In the genomic region with DNA sequence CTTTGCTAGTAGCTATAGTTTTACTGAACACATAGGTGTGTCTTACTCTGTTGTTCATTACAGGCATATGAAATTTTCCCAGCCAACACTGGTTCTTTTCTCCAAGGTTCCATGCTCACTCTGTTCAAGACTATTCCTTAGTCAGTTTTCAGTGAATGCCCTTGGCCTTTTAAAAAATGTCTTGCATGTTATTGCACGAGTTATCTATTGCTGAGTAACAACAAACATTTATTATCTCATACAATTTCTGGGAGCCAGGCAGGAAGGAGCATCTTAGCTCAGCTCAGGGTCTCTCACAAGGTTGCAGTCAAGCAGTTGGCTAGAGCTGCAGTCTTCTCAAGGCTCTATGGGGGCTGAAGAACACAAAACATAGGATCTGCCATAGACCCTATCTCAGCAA, we compare ENCODE assay signal across 22 cellular contexts.
DNase-seq lines count a peak whose midpoint lies in the region; ATAC-seq, FAIRE-seq and TF ChIP-seq lines count a peak whose summit lies in the region.
"Had no signal": no experiment of that assay in that cellular context is flagged by ENCODE, and none has a peak within 500 bp of the region (broad histone marks: within the 10 kb centered on the region; RNA-seq: fewer than 3 reads in every experiment).

No MANE protein-coding gene starts in this region.

- no peak for DNase-seq in GM23338 (ENCODE audit: low spot score)
- DNase-seq in adrenal gland: peak in 3 of 7 donors; percentile 16 to 38 (median 23)
- peak; percentile 10 for DNase-seq in fibroblast of peridontal ligament (ENCODE audit: extremely low read depth)
- DNase-seq in osteocyte (ENCODE audit: extremely low spot score, unreplicated experiment): no peak
- no peak for DNase-seq in small intestine
- DNase-seq in NCI-H446 treated with DMSO at 0.1 percent for 48 hours (lab: John Stamatoyannopoulos, UW): no peak
- no peak for DNase-seq in NCI-H1436 treated with DMSO at 0.1 percent for 48 hours (lab: John Stamatoyannopoulos, UW)
- no peak for DNase-seq in coronary artery (ENCODE audit: low spot score)
- DNase-seq: ACHN, GF-D8, GM23248, HCEC 1CT, KBM-7, NCI-H187, NCI-H2107, NCI-H226, NCI-H524 treated with DMSO at 0.1 percent for 48 hours, RPMI8226, SHP77 treated with DMSO at 0.1 percent for 48 hours had no signal

- 20 to 43% (median 24%) methylated on average over 1 of the region's 1 CpG for WGBS in adrenal gland, 4 donors
- 29 to 53% (median 51%) methylated on average over 1 of the region's 1 CpG for WGBS in small intestine, 3 donors

- H3K27me3 ChIP-seq in GM23338 (ENCODE audit: insufficient read depth): no peaks in the 10 kb centered on the region
- H3K27me3 ChIP-seq in adrenal gland: no peaks in the 10 kb centered on the region
- no peaks in the 10 kb centered on the region for H3K27me3 ChIP-seq in small intestine (ENCODE audit: control insufficient read depth in 2 of 2, insufficient read depth in 2 of 2, low read length in 2 of 2)

- no peaks in the 10 kb centered on the region for H3F3A ChIP-seq in GM23338 (replicated peaks; ENCODE audit: low read depth)

- H3K4me1 Mint-ChIP-seq in GM23338: peaks cover 4% of the 10 kb centered on the region; the same call in 1 of the 3 replicates
- peaks cover 34% of the 10 kb centered on the region for H3K4me1 Mint-ChIP-seq in osteocyte (ENCODE audit: unreplicated experiment)
- H3K4me1 Mint-ChIP-seq: CD14-positive monocyte had no signal

- H3K9me3 Mint-ChIP-seq in GM23338 (no peaks in the 10 kb centered on the region), osteocyte (ENCODE audit: unreplicated experiment) (no peaks in the 10 kb centered on the region)

- H3K36me3 Mint-ChIP-seq in GM23338 (ENCODE audit: low read depth) (no peaks in the 10 kb centered on the region), osteocyte (ENCODE audit: unreplicated experiment) (no peaks in the 10 kb centered on the region)
- H3K36me3 Mint-ChIP-seq: CD14-positive monocyte had no signal

- H3K36me3 ChIP-seq in GM23338 (ENCODE audit: insufficient read depth): no peaks in the 10 kb centered on the region
- H3K36me3 ChIP-seq in adrenal gland (replicated peaks in 1 of 2): no peaks in the 10 kb centered on the region
- peaks cover 0 to 3% of the 10 kb centered on the region in 2 donors for H3K36me3 ChIP-seq in small intestine (ENCODE audit: control insufficient read depth in 2 of 2, insufficient read depth in 2 of 2, low read length in 2 of 2)

- no peaks in the 10 kb centered on the region for H4K20me1 ChIP-seq in GM23338 (replicated peaks; ENCODE audit: insufficient read depth)

- H3K4me3 Mint-ChIP-seq in GM23338: no peak overlapping the region
- no peak overlapping the region for H3K4me3 Mint-ChIP-seq in osteocyte (ENCODE audit: unreplicated experiment)
- H3K4me3 Mint-ChIP-seq: CD14-positive monocyte had no signal

- H3K4me2 ChIP-seq in GM23338: no peak overlapping the region

- no peak for FAIRE-seq in small intestine (lab: Jason Lieb, UNC)
- FAIRE-seq: GM19239 had no signal

- intact Hi-C loops in adrenal gland (cut with DNase I): no loop called here

- no peak for ATAC-seq in GM23338
- ATAC-seq: SK-N-SH treated with all-trans-retinoic acid at 6 μM for 48 hours had no signal

- H3K27me3 Mint-ChIP-seq in GM23338 (ENCODE audit: insufficient read depth, low read depth, poor library complexity) (no peaks in the 10 kb centered on the region), osteocyte (ENCODE audit: unreplicated experiment) (no peaks in the 10 kb centered on the region)

- H3K9me2 ChIP-seq in GM23338 (ENCODE audit: insufficient read depth): no peaks in the 10 kb centered on the region

- TF ChIP-seq CTCF in GM23338 (conservative IDR thresholded peaks at IDR 0.05; ENCODE audit: low read depth in 2 of 2) (no peak), adrenal gland (IDR thresholded peaks at IDR 0.05) (no peak), osteocyte (IDR thresholded peaks at IDR 0.05) (no peak), coronary artery (IDR thresholded peaks at IDR 0.05) (no peak)

- H3K27ac Mint-ChIP-seq in GM23338 (no peak overlapping the region), osteocyte (ENCODE audit: unreplicated experiment) (peak overlapping the region; percentile 67)

- H3K4me3 ChIP-seq in GM23338 (no peak overlapping the region), adrenal gland (no peak overlapping the region), small intestine (ENCODE audit: low read depth in 1 of 2, low read length in 2 of 2) (no peak overlapping the region), coronary artery (no peak overlapping the region)
- H3K4me3 ChIP-seq: GM23248 had no signal

- TF ChIP-seq POLR2A in adrenal gland (IDR thresholded peaks at IDR 0.05): peak in 1 of 2 donors; percentile 14

- H3K4me1 ChIP-seq in GM23338 (ENCODE audit: insufficient read depth) (no peaks in the 10 kb centered on the region), adrenal gland (replicated peaks in 1 of 2) (peaks cover 9 to 27% of the 10 kb centered on the region in 2 donors), small intestine (ENCODE audit: control insufficient read depth in 2 of 2, insufficient read depth in 1 of 2, low read depth in 1 of 2, low read length in 1 of 2) (no peaks in the 10 kb centered on the region)

- peak overlapping the region; percentile 38; the same call in 1 of the 2 replicates for H2AFZ ChIP-seq in GM23338
- H2AFZ ChIP-seq: GM23248 had no signal

- no peaks in the 10 kb centered on the region for H3K79me2 ChIP-seq in GM23338 (replicated peaks; ENCODE audit: insufficient read depth)

- no peaks in the 10 kb centered on the region for H3K9me3 ChIP-seq in adrenal gland (replicated peaks in 1 of 3)
- no peaks in the 10 kb centered on the region for H3K9me3 ChIP-seq in small intestine (ENCODE audit: control insufficient read depth, low read depth)

- H3K27ac ChIP-seq in GM23338 (ENCODE audit: low read depth) (no peak overlapping the region), adrenal gland (peak overlapping the region in 3 of 5 donors; percentile 40 to 72 (median 55)), small intestine (ENCODE audit: low read depth in 1 of 2, low read length in 1 of 2) (no peak overlapping the region), coronary artery (no peak overlapping the region)
- H3K27ac ChIP-seq: GM23248 had no signal

TF ChIP-seq in GM23338, 12 proteins besides CTCF, POLR2A, EP300 and RAD21 (continues in another document):
- TF ChIP-seq, protein P1, sequence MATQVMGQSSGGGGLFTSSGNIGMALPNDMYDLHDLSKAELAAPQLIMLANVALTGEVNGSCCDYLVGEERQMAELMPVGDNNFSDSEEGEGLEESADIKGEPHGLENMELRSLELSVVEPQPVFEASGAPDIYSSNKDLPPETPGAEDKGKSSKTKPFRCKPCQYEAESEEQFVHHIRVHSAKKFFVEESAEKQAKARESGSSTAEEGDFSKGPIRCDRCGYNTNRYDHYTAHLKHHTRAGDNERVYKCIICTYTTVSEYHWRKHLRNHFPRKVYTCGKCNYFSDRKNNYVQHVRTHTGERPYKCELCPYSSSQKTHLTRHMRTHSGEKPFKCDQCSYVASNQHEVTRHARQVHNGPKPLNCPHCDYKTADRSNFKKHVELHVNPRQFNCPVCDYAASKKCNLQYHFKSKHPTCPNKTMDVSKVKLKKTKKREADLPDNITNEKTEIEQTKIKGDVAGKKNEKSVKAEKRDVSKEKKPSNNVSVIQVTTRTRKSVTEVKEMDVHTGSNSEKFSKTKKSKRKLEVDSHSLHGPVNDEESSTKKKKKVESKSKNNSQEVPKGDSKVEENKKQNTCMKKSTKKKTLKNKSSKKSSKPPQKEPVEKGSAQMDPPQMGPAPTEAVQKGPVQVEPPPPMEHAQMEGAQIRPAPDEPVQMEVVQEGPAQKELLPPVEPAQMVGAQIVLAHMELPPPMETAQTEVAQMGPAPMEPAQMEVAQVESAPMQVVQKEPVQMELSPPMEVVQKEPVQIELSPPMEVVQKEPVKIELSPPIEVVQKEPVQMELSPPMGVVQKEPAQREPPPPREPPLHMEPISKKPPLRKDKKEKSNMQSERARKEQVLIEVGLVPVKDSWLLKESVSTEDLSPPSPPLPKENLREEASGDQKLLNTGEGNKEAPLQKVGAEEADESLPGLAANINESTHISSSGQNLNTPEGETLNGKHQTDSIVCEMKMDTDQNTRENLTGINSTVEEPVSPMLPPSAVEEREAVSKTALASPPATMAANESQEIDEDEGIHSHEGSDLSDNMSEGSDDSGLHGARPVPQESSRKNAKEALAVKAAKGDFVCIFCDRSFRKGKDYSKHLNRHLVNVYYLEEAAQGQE (IDR thresholded peaks at IDR 0.05; ENCODE audit: unreplicated experiment): no peak

Comparison
In these comparisons a context has a peak if more than half of its experiments do, and no peak if none do; other contexts are left out.
1. H3K27ac ChIP-seq: peak in adrenal gland (3 of 5); none in GM23338 (single experiment), small intestine (0 of 2) and coronary artery (0 of 2).